Comparison of ENCODE assay signal across 8 cellular contexts in the genomic region with DNA sequence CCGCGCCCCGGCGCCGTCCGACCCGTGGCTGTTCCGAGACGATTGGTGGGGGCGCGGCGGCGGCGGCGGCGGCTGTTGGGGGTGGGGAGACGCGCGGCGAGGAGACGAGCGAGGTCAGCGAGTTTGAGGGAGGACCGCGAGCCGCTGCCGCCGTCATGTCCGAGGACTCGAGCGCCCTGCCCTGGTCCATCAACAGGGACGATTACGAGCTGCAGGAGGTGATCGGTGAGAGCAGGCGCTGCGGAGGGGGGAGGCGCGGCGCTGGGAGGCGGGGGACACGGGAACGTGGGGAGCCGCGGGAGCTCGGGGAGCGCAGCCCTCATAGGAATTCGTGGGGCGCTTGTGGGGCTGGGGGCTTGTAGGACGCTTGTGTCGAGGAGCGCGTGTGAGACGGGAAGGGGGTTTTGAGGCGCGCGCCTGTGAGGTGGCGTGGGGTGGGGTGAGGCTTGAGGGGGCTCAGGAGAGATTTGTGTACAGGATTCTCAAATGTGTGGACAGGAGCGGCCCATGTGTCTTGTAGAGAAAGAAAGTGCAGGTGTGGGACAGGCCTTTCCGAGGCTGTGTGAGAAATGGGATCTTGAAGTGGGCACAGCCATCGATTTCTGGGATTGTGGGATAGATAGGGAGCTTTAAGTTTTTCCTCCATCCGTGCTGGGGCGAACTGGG. TPM values are rescaled to one million over a fixed set of nuclear protein-coding genes. Genes with fewer than 3 reads are reported as not detected.
DNase-seq lines count a peak whose midpoint lies in the region; ATAC-seq, FAIRE-seq and TF ChIP-seq lines count a peak whose summit lies in the region.

No MANE protein-coding gene starts in this region.

- H3K27me3 ChIP-seq in CD4-positive, CD25-positive, alpha-beta regulatory T cell (ENCODE audit: control insufficient read depth, insufficient read depth, low read length) = no peaks in the 10 kb centered on the region

- peak in 1 of 3 donors; percentile 49 for DNase-seq in CD4-positive, CD25-positive, alpha-beta regulatory T cell
- DNase-seq in HCEC 1CT (peak; percentile 59), SW480 (ENCODE audit: low spot score) (peak; percentile 69), fibroblast of mammary gland (ENCODE audit: low read depth) (peak; percentile 42), neural crest cell (ENCODE audit: low read depth, low spot score) (no peak), NCI-H1694 (lab: John Stamatoyannopoulos, UW) (no peak), NCI-H2171 (lab: John Stamatoyannopoulos, UW) (no peak), D721Med (ENCODE audit: insufficient read length, low spot score) (no peak)

- peaks cover 7% of the 10 kb centered on the region for H3K36me3 Mint-ChIP-seq in CD4-positive, CD25-positive, alpha-beta regulatory T cell
- H3K36me3 Mint-ChIP-seq in neural crest cell (ENCODE audit: low read depth) = no peaks in the 10 kb centered on the region

- H3K36me3 ChIP-seq in CD4-positive, CD25-positive, alpha-beta regulatory T cell (ENCODE audit: control insufficient read depth, insufficient read depth, low read length) = no peaks in the 10 kb centered on the region

- TF ChIP-seq CTCF in fibroblast of mammary gland (conservative IDR thresholded peaks at IDR 0.05; ENCODE audit: control insufficient read depth, insufficient read depth, low read depth, low read length) (no peak), neural crest cell (conservative IDR thresholded peaks at IDR 0.05) (no peak), D721Med (IDR thresholded peaks at IDR 0.05; ENCODE audit: insufficient read depth, missing control alignments) (no peak)

- peaks cover 30 to 61% (median 41%) of the 10 kb centered on the region in 4 donors for H3K4me1 Mint-ChIP-seq in CD4-positive, CD25-positive, alpha-beta regulatory T cell
- peaks cover 38% of the 10 kb centered on the region for H3K4me1 Mint-ChIP-seq in neural crest cell

- H3K27me3 Mint-ChIP-seq in CD4-positive, CD25-positive, alpha-beta regulatory T cell = no peaks in the 10 kb centered on the region
- no peaks in the 10 kb centered on the region for H3K27me3 Mint-ChIP-seq in neural crest cell (ENCODE audit: low read depth)

- no peak for FAIRE-seq in D721Med (lab: Jason Lieb, UNC)

- peak overlapping the region; percentile 87 for H3K4me3 ChIP-seq in CD4-positive, CD25-positive, alpha-beta regulatory T cell (ENCODE audit: low read depth, low read length)
- H3K4me3 ChIP-seq in fibroblast of mammary gland (ENCODE audit: control insufficient read depth, low read depth, low read length) = peak overlapping the region; percentile 91

- H3K27ac ChIP-seq in CD4-positive, CD25-positive, alpha-beta regulatory T cell (ENCODE audit: insufficient read depth, low read length, poor library complexity, severe bottlenecking) = peak overlapping the region; percentile 98

- peaks cover 44% of the 10 kb centered on the region for H3K4me1 ChIP-seq in CD4-positive, CD25-positive, alpha-beta regulatory T cell (ENCODE audit: control insufficient read depth, insufficient read depth, low read length, poor library complexity, severe bottlenecking)

- peak overlapping the region; percentile 94 to 97 (median 96) for H3K4me3 Mint-ChIP-seq in CD4-positive, CD25-positive, alpha-beta regulatory T cell
- peak overlapping the region; percentile 100 for H3K4me3 Mint-ChIP-seq in neural crest cell

- ATAC-seq in CD4-positive, CD25-positive, alpha-beta regulatory T cell (ENCODE audit: low read depth in 2 of 2) = no peak

- H3K9me3 ChIP-seq in CD4-positive, CD25-positive, alpha-beta regulatory T cell (ENCODE audit: control insufficient read depth in 2 of 2, low read length in 2 of 2) = no peaks in the 10 kb centered on the region

- no peaks in the 10 kb centered on the region for H3K9me3 Mint-ChIP-seq in CD4-positive, CD25-positive, alpha-beta regulatory T cell
- H3K9me3 Mint-ChIP-seq in neural crest cell = no peaks in the 10 kb centered on the region

- H3K27ac Mint-ChIP-seq in CD4-positive, CD25-positive, alpha-beta regulatory T cell = peak overlapping the region; percentile 99 to 100 (median 100)
- H3K27ac Mint-ChIP-seq in neural crest cell (ENCODE audit: unreplicated experiment) = peak overlapping the region; percentile 95

RNA-seq across cellular contexts. Expression of a gene that starts 0.5 kb away (rescaled TPM):
- 62.3 TPM for total RNA-seq in CD4-positive, CD25-positive, alpha-beta regulatory T cell
- 10 to 100 TPM; 12.6 to 19.3 (median 16.1) TPM for polyA plus RNA-seq in CD4-positive, CD25-positive, alpha-beta regulatory T cell
- 48.4 and 50.0 TPM in 2 replicates for total RNA-seq in neural crest cell

RNA-seq across cellular contexts. Expression of a gene that starts 27.4 kb away (rescaled TPM):
- 49.9 TPM for total RNA-seq in CD4-positive, CD25-positive, alpha-beta regulatory T cell
- polyA plus RNA-seq in CD4-positive, CD25-positive, alpha-beta regulatory T cell = 100 to 1,000 TPM; 114 to 184 (median 139) TPM
- total RNA-seq in neural crest cell = 39.5 and 39.8 TPM in 2 replicates

RNA-seq across cellular contexts. Expression of a gene that starts 28.9 kb away (rescaled TPM):
- 80.7 TPM for total RNA-seq in CD4-positive, CD25-positive, alpha-beta regulatory T cell
- polyA plus RNA-seq in CD4-positive, CD25-positive, alpha-beta regulatory T cell = 10 to 100 TPM; 55.6 to 79.3 (median 67.2) TPM
- 48.9 and 50.2 TPM in 2 replicates for total RNA-seq in neural crest cell

Comparison
In these comparisons a context has a peak if more than half of its experiments do, and no peak if none do; other contexts are left out.
1. DNase-seq: peak in HCEC 1CT (single experiment), SW480 (single experiment) and fibroblast of mammary gland (single experiment); none in neural crest cell (single experiment), NCI-H1694 (single experiment), NCI-H2171 (single experiment) and D721Med (single experiment).